8 cellular contexts compared by ENCODE assay signal in the genomic region with DNA sequence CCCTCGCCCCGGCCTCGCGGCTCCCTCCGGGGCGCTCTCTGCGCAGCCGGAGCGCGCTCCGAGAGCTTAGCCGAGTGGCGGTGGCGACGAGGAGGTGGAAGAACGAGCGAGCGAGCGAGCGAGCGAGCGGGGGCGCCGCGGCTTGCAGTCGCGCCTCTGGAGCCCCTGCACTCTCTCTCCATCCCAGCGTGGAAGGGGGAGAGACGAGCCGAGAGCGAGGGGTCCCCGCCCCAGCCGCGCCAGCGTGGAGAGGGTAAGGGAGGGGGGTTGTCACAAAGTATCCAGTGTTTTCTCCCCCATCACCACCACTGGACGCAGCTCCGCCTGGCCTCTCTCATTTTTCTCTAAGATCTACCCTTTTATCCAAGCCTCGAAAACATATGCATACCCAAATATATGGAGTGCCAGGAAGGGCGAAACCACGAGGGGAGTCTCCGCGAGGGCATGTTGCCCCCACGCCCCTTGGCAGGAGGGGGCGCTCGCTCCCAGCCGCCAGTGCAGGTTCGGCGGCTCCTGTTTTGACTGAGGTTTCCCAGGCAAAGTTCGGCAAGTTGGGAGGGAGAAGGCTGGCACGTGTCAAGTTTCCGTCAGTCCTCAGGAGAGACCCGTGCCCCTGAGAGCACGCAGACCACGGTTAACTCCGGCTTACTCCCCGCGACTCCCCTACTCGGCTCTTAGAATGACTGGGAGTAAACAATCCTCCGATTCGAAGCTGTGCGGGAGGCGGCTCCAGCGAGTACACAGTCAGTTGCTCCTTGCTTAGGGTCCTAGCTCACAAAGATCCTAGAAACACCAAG. TPM values are rescaled to one million over a fixed set of nuclear protein-coding genes. Genes with fewer than 3 reads are reported as not detected.
DNase-seq lines count a peak whose midpoint lies in the region; ATAC-seq and TF ChIP-seq lines count a peak whose summit lies in the region.

No MANE protein-coding gene starts in this region.

- peaks cover 0 to 30% (median 29%) of the 10 kb centered on the region in 4 donors for H3K4me1 ChIP-seq in tibial artery

- peaks cover 1% of the 10 kb centered on the region for H3K9me3 Mint-ChIP-seq in Calu3 (ENCODE audit: low read depth, unreplicated experiment)

- no TSS peak for BruUV-seq in Calu3 (replicated peaks; lab: Mats Ljungman, UMichigan)

- peak overlapping the region; percentile 36 to 46 for H3K4me3 ChIP-seq in tibial artery

- H3K9me3 ChIP-seq in tibial artery: no peaks in the 10 kb centered on the region

- peaks cover 59% of the 10 kb centered on the region for H3K27me3 Mint-ChIP-seq in Calu3 (ENCODE audit: unreplicated experiment)

- H3K4me1 Mint-ChIP-seq in Calu3 (ENCODE audit: low read depth, unreplicated experiment): peaks cover 8% of the 10 kb centered on the region

- ATAC-seq in HG02763 (IDR thresholded peaks at IDR 0.05; ENCODE audit: unreplicated experiment) (no peak), GM21390 (IDR thresholded peaks at IDR 0.05; ENCODE audit: unreplicated experiment) (no peak)

- DNase-seq in Calu3 (peak; percentile 58), NCI-H128 (lab: John Stamatoyannopoulos, UW; ENCODE audit: unreplicated experiment) (peak; percentile 58), cerebellar cortex (ENCODE audit: low spot score) (peak; percentile 59), left kidney (ENCODE audit: low read depth, low spot score) (peak; percentile 87), tibial artery (no peak), hippocampal formation (lab: John Stamatoyannopoulos, UW) (no peak)

- H3K27me3 ChIP-seq in tibial artery: peaks cover 0 to 53% of the 10 kb centered on the region in 2 donors

- no peak overlapping the region for H3K27ac ChIP-seq in tibial artery

- CTCF ChIA-PET in Calu3 (lab: Charles Lee): interaction anchor here (0.5 to 0.6 kb wide), 2 partner anchors 9 to 136 kb away, joined by 3 to 7 read pairs; no protein-coding TSS in a partner anchor

- TF ChIP-seq CTCF in Calu3 (IDR thresholded peaks at IDR 0.05; ENCODE audit: unreplicated experiment): peak; percentile 59
- peak in 1 of 2 experiments; percentile 15 for TF ChIP-seq CTCF in tibial artery (IDR thresholded peaks at IDR 0.05)

- no peak overlapping the region for H3K27ac Mint-ChIP-seq in Calu3 (ENCODE audit: unreplicated experiment)

- intact Hi-C loops in Calu3 (cut with micrococcal nuclease; ENCODE audit: unreplicated experiment) (no loop called here), tibial artery (cut with DNase I; ENCODE audit: low total_unique reads) (loop anchor here (5.0 kb wide), 1 partner anchor 808 kb away; no protein-coding TSS in a partner anchor)

- peak overlapping the region; percentile 80 for H3K4me3 Mint-ChIP-seq in Calu3 (ENCODE audit: low read depth, unreplicated experiment)

- H3K36me3 Mint-ChIP-seq in Calu3 (ENCODE audit: insufficient read depth, unreplicated experiment): peaks cover 8% of the 10 kb centered on the region

- H3K36me3 ChIP-seq in tibial artery: no peaks in the 10 kb centered on the region

RNA-seq across cellular contexts. Expression of a gene that starts 0.6 kb away (rescaled TPM):
- total RNA-seq in Calu3 (2022): not detected in 2 replicates

Comparison
In these comparisons a context has a peak if more than half of its experiments do, and no peak if none do; other contexts are left out.
1. DNase-seq: peak in Calu3 (single experiment), NCI-H128 (single experiment), cerebellar cortex (single experiment) and left kidney (single experiment); none in tibial artery (0 of 2) and hippocampal formation (0 of 2).